1 cellular context compared by ENCODE assay signal in genomic region chr10:132430861-132431271, GRCh38.
TF ChIP-seq lines count a peak whose summit lies in the region.

No MANE protein-coding gene starts in this region.

TF ChIP-seq in H1, 55 proteins besides CTCF, POLR2A, EP300 and RAD21:
- no peak for TF ChIP-seq NRF1 (IDR thresholded peaks at IDR 0.05; ENCODE audit: low read depth, low read length)
- no peak for TF ChIP-seq RNF2 (IDR thresholded peaks at IDR 0.05; ENCODE audit: borderline replicate concordance, low read depth, low read length, missing control alignments, poor library complexity, severe bottlenecking)
